ENCODE assay signal across 22 cellular contexts in genomic region chrX:20609916-20610415, GRCh38.
"Had no signal": no experiment of that assay in that cellular context is flagged by ENCODE, and none has a peak within 500 bp of the region (broad histone marks: within the 10 kb centered on the region; RNA-seq: fewer than 3 reads in every experiment).

No MANE protein-coding gene starts in this region.

- H3K9me3 Mint-ChIP-seq: nephron; neural progenitor cell; stimulated activated effector memory CD8-positive, alpha-beta T cell treated with anti-CD3 and anti-CD28 coated beads, Interleukin-12 subunit alpha, Interleukin-12 subunit beta, amount 100 ng/mL, for 72 hours had no signal

- H3K27me3 ChIP-seq: neural progenitor cell, sigmoid colon, stomach, tibial artery, upper lobe of left lung had no signal

- H3K27ac ChIP-seq: neural progenitor cell, parathyroid adenoma, prostate gland, sigmoid colon, stomach, tibial artery, upper lobe of left lung had no signal

- H3K4me1 ChIP-seq: neural progenitor cell, parathyroid adenoma, prostate gland, sigmoid colon, stomach, tibial artery, upper lobe of left lung had no signal

- H3K36me3 Mint-ChIP-seq: naive thymus-derived CD4-positive, alpha-beta T cell; neural progenitor cell; stimulated activated effector memory CD8-positive, alpha-beta T cell treated with anti-CD3 and anti-CD28 coated beads, Interleukin-12 subunit alpha, Interleukin-12 subunit beta, amount 100 ng/mL, for 72 hours had no signal

- H3K4me3 Mint-ChIP-seq: naive thymus-derived CD4-positive, alpha-beta T cell; nephron; neural progenitor cell; stimulated activated effector memory CD8-positive, alpha-beta T cell treated with anti-CD3 and anti-CD28 coated beads, Interleukin-12 subunit alpha, Interleukin-12 subunit beta, amount 100 ng/mL, for 72 hours had no signal

- H3K27ac Mint-ChIP-seq: naive thymus-derived CD4-positive, alpha-beta T cell; nephron; neural progenitor cell; stimulated activated effector memory CD8-positive, alpha-beta T cell treated with anti-CD3 and anti-CD28 coated beads, Interleukin-12 subunit alpha, Interleukin-12 subunit beta, amount 100 ng/mL, for 72 hours had no signal

- DNase-seq: cortex of kidney; effector CD4-positive, alpha-beta T cell; hypothalamus; left ventricle myocardium superior; mesendoderm; midbrain; naive thymus-derived CD4-positive, alpha-beta T cell; right cardiac atrium; sigmoid colon; stimulated activated CD4-positive, alpha-beta T cell treated with anti-CD3 and anti-CD28 coated beads, Interleukin-2, amount 100 ng/mL, for 24 hours; stimulated activated CD4-positive, alpha-beta T cell treated with anti-CD3 and anti-CD28 coated beads, Interleukin-4, amount 100 ng/mL, for 24 hours; stimulated activated naive CD4-positive, alpha-beta T cell treated with Interleukin-2 at 50 U/mL for 16 hours; stomach; tibial artery; upper lobe of left lung had no signal

- H3K4me3 ChIP-seq: dorsolateral prefrontal cortex, lung, neural progenitor cell, prostate gland, sigmoid colon, stomach, tibial artery, upper lobe of left lung had no signal

- H3K4me1 Mint-ChIP-seq: naive thymus-derived CD4-positive, alpha-beta T cell; nephron; neural progenitor cell; stimulated activated effector memory CD8-positive, alpha-beta T cell treated with anti-CD3 and anti-CD28 coated beads, Interleukin-12 subunit alpha, Interleukin-12 subunit beta, amount 100 ng/mL, for 72 hours had no signal

- H3K36me3 ChIP-seq: neural progenitor cell, prostate gland, sigmoid colon, stomach, tibial artery, upper lobe of left lung had no signal

- H3K9me3 ChIP-seq: prostate gland, sigmoid colon, stomach, tibial artery, upper lobe of left lung had no signal
